Comparison of ENCODE assay signal across 9 cellular contexts in the genomic region with DNA sequence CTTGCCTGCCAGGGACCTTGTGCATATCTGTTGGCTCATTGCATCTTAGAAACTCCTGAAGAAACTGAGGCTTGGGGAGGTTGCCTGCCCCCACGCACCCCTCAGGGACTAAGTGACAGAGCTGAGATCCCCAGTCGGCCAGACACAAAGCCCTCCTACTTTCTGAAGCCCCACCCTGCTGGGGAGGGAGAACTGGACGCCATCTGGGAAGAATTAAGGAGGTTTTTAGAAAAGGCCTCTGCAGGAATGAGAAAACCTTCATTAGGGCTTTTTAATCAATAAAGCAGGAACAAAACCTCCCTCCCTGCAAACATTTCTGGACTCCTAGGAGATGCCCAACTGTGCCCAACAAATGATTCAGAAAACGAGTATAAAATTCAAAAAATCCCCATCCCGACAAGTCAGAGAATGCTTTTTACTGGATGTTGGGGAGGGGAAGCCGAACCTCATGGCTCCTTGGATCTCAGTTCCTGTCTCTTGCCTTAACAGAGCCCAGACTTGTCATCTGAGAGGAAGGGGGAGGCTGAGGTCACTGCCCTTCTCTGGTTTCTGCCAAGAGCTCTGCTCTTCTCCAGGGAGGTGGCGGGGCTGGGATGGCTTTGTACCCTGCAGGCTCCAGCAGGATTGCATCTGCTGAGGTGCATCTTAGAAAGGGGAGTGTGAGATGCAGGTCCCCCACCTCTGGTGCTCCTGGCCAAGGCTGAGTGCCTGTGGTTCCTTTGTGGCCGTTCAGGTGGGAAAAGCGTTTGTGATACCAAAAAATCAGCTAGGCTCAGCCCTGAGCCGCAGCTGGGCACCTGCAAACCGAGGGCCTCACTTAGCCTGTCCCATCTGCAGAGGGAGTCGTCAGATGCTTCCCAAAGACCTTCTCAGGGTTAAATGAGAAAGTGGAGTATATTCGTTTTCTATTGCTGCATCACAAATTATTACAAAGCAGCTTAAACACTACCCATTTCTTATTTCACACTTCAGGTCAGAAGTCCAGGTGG.
DNase-seq lines count a peak whose midpoint lies in the region; ATAC-seq and TF ChIP-seq lines count a peak whose summit lies in the region.
"Had no signal": no experiment of that assay in that cellular context is flagged by ENCODE, and none has a peak within 500 bp of the region (broad histone marks: within the 10 kb centered on the region; RNA-seq: fewer than 3 reads in every experiment).

No MANE protein-coding gene starts in this region.

- DNase-seq in HCEC 1CT (peak; percentile 52), ascending aorta (ENCODE audit: low spot score in 2 of 2) (peak in 1 of 2 donors; percentile 85), hypothalamus (lab: John Stamatoyannopoulos, UW) (peak in 32 of 51 donors; percentile 26 to 80 (median 57)), T-cell (no peak), GM13976 (ENCODE audit: low spot score) (no peak)
- DNase-seq in activated T-cell treated with anti-CD3 and anti-CD28 coated beads, Interleukin-2, amount 50 U/mL, for 24 hours: no peak
- DNase-seq: T-helper 2 cell had no signal

- no peak for ATAC-seq in T-cell (replicated peaks in 1 of 4)
- no peak for ATAC-seq in HG02870 (IDR thresholded peaks at IDR 0.05; ENCODE audit: unreplicated experiment)

- H3K4me3 Mint-ChIP-seq in T-cell: no peak overlapping the region
- no peak overlapping the region for H3K4me3 Mint-ChIP-seq in activated T-cell treated with anti-CD3 and anti-CD28 coated beads, Interleukin-2, amount 50 U/mL, for 24 hours

- CTCF ChIA-PET in T-cell (lab: Charles Lee): no interaction called here

- H3K4me3 ChIP-seq in ascending aorta (no peak overlapping the region), skeletal muscle satellite cell (ENCODE audit: low read length) (no peak overlapping the region)

- H3K4me2 ChIP-seq in skeletal muscle satellite cell (ENCODE audit: low read length): peak overlapping the region; percentile 8

- H3K36me3 ChIP-seq in ascending aorta (no peaks in the 10 kb centered on the region), skeletal muscle satellite cell (ENCODE audit: insufficient read depth, low read length) (no peaks in the 10 kb centered on the region)

- H3K4me1 ChIP-seq in ascending aorta: peaks cover 33 to 65% of the 10 kb centered on the region in 2 donors
- peaks cover 83% of the 10 kb centered on the region for H3K4me1 ChIP-seq in skeletal muscle satellite cell (ENCODE audit: control insufficient read depth, insufficient read depth, low read length)

- peaks cover 24 to 30% (median 26%) of the 10 kb centered on the region in 3 donors for H3K4me1 Mint-ChIP-seq in T-cell
- H3K4me1 Mint-ChIP-seq in activated T-cell treated with anti-CD3 and anti-CD28 coated beads, Interleukin-2, amount 50 U/mL, for 24 hours (ENCODE audit: low read depth): peaks cover 10% of the 10 kb centered on the region

- no peaks in the 10 kb centered on the region for H3K27me3 Mint-ChIP-seq in T-cell
- H3K27me3 Mint-ChIP-seq in activated T-cell treated with anti-CD3 and anti-CD28 coated beads, Interleukin-2, amount 50 U/mL, for 24 hours: no peaks in the 10 kb centered on the region

- no peaks in the 10 kb centered on the region for H3K27me3 ChIP-seq in ascending aorta
- H3K27me3 ChIP-seq in skeletal muscle satellite cell (ENCODE audit: control insufficient read depth, insufficient read depth, low read length): no peaks in the 10 kb centered on the region

- H3K9me3 Mint-ChIP-seq in T-cell: no peaks in the 10 kb centered on the region
- H3K9me3 Mint-ChIP-seq in activated T-cell treated with anti-CD3 and anti-CD28 coated beads, Interleukin-2, amount 50 U/mL, for 24 hours: no peaks in the 10 kb centered on the region

- intact Hi-C loops in ascending aorta (cut with DNase I): no loop called here

- H3K27ac Mint-ChIP-seq in T-cell: peak overlapping the region in 1 of 2 donors; percentile 22
- no peak overlapping the region for H3K27ac Mint-ChIP-seq in activated T-cell treated with anti-CD3 and anti-CD28 coated beads, Interleukin-2, amount 50 U/mL, for 24 hours

- no peaks in the 10 kb centered on the region for H3K36me3 Mint-ChIP-seq in T-cell
- H3K36me3 Mint-ChIP-seq in activated T-cell treated with anti-CD3 and anti-CD28 coated beads, Interleukin-2, amount 50 U/mL, for 24 hours (ENCODE audit: low read depth): no peaks in the 10 kb centered on the region

- H3K27ac ChIP-seq in ascending aorta: peak overlapping the region; percentile 96 to 97

- H3K9ac ChIP-seq in skeletal muscle satellite cell (ENCODE audit: low read depth, low read length): peak overlapping the region; percentile 75

- H3K9me3 ChIP-seq in ascending aorta (no peaks in the 10 kb centered on the region), skeletal muscle satellite cell (replicated peaks; ENCODE audit: low read length) (no peaks in the 10 kb centered on the region)

- no peak for TF ChIP-seq CTCF in ascending aorta (IDR thresholded peaks at IDR 0.05)
- TF ChIP-seq CTCF in GM13976 (IDR thresholded peaks at IDR 0.05; ENCODE audit: borderline replicate concordance, control extremely low read depth, extremely low read depth, insufficient read depth, missing control alignments): no peak

- POLR2A ChIA-PET in T-cell (lab: Charles Lee): no interaction called here

- in situ Hi-C loops in GM13976 (cut with MboI; ENCODE audit: low sequenced_read_pairs, unreplicated experiment): no loop called here

Comparison
In these comparisons a context has a peak if more than half of its experiments do, and no peak if none do; other contexts are left out.
1. DNase-seq: peak in HCEC 1CT (single experiment) and hypothalamus (32 of 51); none in T-cell (0 of 34), GM13976 (single experiment) and activated T-cell treated with anti-CD3 and anti-CD28 coated beads, Interleukin-2, amount 50 U/mL, for 24 hours (single experiment).